Comparison of ENCODE assay signal across 8 cellular contexts in genomic region chr10:102420810-102421644, GRCh38. TPM values are rescaled to one million over a fixed set of nuclear protein-coding genes. Genes with fewer than 3 reads are reported as not detected.
A peak's percentile ranks its signal among the peaks of the same experiment; 100 is the strongest.
DNase-seq lines count a peak whose midpoint lies in the region; ATAC-seq and TF ChIP-seq lines count a peak whose summit lies in the region.

TSS of gene FBXL15 (plus strand) at chr10:102420836. CDS start at chr10:102421130, 294 bp downstream.

- TF ChIP-seq CTCF in C4-2B (conservative IDR thresholded peaks at IDR 0.05): no peak
- TF ChIP-seq CTCF in liver (IDR thresholded peaks at IDR 0.05; ENCODE audit: low read depth, low read length, missing input control): no peak

- DNase-seq in NCI-H82 (lab: John Stamatoyannopoulos, UW) (peak; percentile 98), dermis blood vessel endothelial cell (peak; percentile 97)
- peak; percentile 97 for DNase-seq in activated CD4-positive, alpha-beta T cell treated with anti-CD3 and anti-CD28 coated beads, Interleukin-2, amount 50 U/mL, for 48 hours
- DNase-seq in stimulated activated CD4-positive, alpha-beta T cell treated with anti-CD3 and anti-CD28 coated beads, Interleukin-4, amount 100 ng/mL, for 24 hours: peak; percentile 97

- H3K27me3 ChIP-seq in liver (ENCODE audit: control insufficient read depth in 4 of 4, insufficient read depth in 4 of 4, low read length in 3 of 4): no peaks in the 10 kb centered on the region

- peak within 1 kb of the TSS; percentile 86 to 95 (median 87) for H3K4me3 ChIP-seq in liver (ENCODE audit: low read depth in 1 of 3, low read length in 3 of 3)

- ATAC-seq in GM19397 (IDR thresholded peaks at IDR 0.05; ENCODE audit: unreplicated experiment) (peak; percentile 75), HG03571 (IDR thresholded peaks at IDR 0.05; ENCODE audit: unreplicated experiment) (peak; percentile 58)

- H3K9ac ChIP-seq in liver (ENCODE audit: low read depth in 1 of 2, low read length in 2 of 2): peak within 1 kb of the TSS; percentile 47 to 79

- H3K4me1 ChIP-seq in liver (ENCODE audit: control insufficient read depth in 4 of 4, insufficient read depth in 4 of 4, low read length in 3 of 4): peaks cover 12 to 42% (median 30%) of the 10 kb centered on the region in 4 donors

- H3K36me3 ChIP-seq in liver (ENCODE audit: control insufficient read depth in 4 of 4, insufficient read depth in 3 of 4, low read depth in 1 of 4, low read length in 3 of 4): peaks cover 0 to 10% (median 0%) of the 10 kb centered on the region in 4 donors

- H3K9me3 ChIP-seq in liver (ENCODE audit: control insufficient read depth in 4 of 4, low read length in 3 of 4): no peaks in the 10 kb centered on the region

- peak within 1 kb of the TSS; percentile 93 for H3K27ac ChIP-seq in C4-2B
- peak within 1 kb of the TSS; percentile 84 to 87 for H3K27ac ChIP-seq in liver (ENCODE audit: low read depth in 1 of 2, low read length in 2 of 2)

- WGBS in liver: under 1% methylated on average over 67 of the region's 67 CpGs

- peak; percentile 38 to 39 for TF ChIP-seq RAD21 in liver (IDR thresholded peaks at IDR 0.05)

TF ChIP-seq in liver, 16 proteins besides CTCF, POLR2A, EP300 and RAD21:
- TF ChIP-seq JUND (IDR thresholded peaks at IDR 0.05) (peak in 1 of 2 donors; percentile 33), NR2F2 (IDR thresholded peaks at IDR 0.05) (peak; percentile 55), HNF4A (conservative IDR thresholded peaks at IDR 0.05) (peak; percentile 48 to 59), SP1 (IDR thresholded peaks at IDR 0.05) (peak; percentile 74), YY1 (IDR thresholded peaks at IDR 0.05) (peak; percentile 95), ZBTB33 (IDR thresholded peaks at IDR 0.05) (no peak), GABPA (IDR thresholded peaks at IDR 0.05 in 1 of 2, conservative IDR thresholded peaks at IDR 0.05 in 1 of 2) (peak; percentile 71 to 86), MAX (IDR thresholded peaks at IDR 0.05) (peak; percentile 81), FOXA1 (IDR thresholded peaks at IDR 0.05) (no peak), HNF4G (IDR thresholded peaks at IDR 0.05) (no peak), REST (IDR thresholded peaks at IDR 0.05) (peak; percentile 94), FOXA2 (IDR thresholded peaks at IDR 0.05) (no peak), EGR1 (IDR thresholded peaks at IDR 0.05; ENCODE audit: low read depth in 2 of 2) (peak in 1 of 2 donors; percentile 53), RXRA (IDR thresholded peaks at IDR 0.05) (peak; percentile 60 to 67), ATF3 (IDR thresholded peaks at IDR 0.05) (no peak)
TF ChIP-seq in liver: peak in this region for 10.

RNA-seq across cellular contexts. Expression of gene FBXL15, which starts in this region (rescaled TPM):
- total RNA-seq in dermis blood vessel endothelial cell (9.7 and 12.6 TPM in 2 replicates), liver (1 to 10 TPM; 4.4 to 5.8 TPM)
- 10 to 100 TPM; 14.3 to 14.4 TPM for polyA plus RNA-seq in liver

Comparison
In these comparisons a context has a peak if more than half of its experiments do, and no peak if none do; other contexts are left out.
1. Peak in every context shown above with its lines: DNase-seq, ATAC-seq, H3K4me3 ChIP-seq and H3K27ac ChIP-seq.